Comparison of ENCODE assay signal across 16 cellular contexts in the genomic region with DNA sequence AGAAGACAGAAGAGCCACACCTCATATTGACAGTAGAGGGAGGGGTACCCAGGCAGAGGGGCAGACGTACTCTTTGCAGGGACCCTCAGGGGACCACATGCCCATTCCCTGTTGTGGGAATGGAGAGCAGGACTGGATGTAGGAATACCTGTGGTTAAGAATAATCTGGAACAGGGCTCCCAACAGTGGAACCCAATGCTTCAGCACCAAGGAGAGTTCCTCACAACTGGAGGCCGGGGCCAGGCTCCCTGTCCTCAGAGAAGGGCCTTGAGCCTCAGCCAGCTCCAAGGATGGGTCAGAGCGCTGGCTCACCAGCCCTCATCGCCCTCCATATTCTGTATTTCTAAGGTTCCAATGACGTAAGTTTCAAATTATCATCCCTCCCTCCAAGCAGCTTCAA. TPM values are rescaled to one million over a fixed set of nuclear protein-coding genes. Genes with fewer than 3 reads are reported as not detected.
DNase-seq lines count a peak whose midpoint lies in the region; ATAC-seq and TF ChIP-seq lines count a peak whose summit lies in the region.
"Had no signal": no experiment of that assay in that cellular context is flagged by ENCODE, and none has a peak within 500 bp of the region (broad histone marks: within the 10 kb centered on the region; RNA-seq: fewer than 3 reads in every experiment).

No MANE protein-coding gene starts in this region.

- RAD21 ChIA-PET in HCT116 (lab: Charles Lee; ENCODE audit: low non-redundant PET in 1 of 2, low total read pairs in 2 of 2, uncharacterized antibody in 2 of 2, unreplicated experiment in 2 of 2): no interaction called here

- TF ChIP-seq CTCF in A673 (conservative IDR thresholded peaks at IDR 0.05; ENCODE audit: low read depth, low read length) (no peak), HCT116 (IDR thresholded peaks at IDR 0.05 in 2 of 3, conservative IDR thresholded peaks at IDR 0.05 in 1 of 3; ENCODE audit: borderline replicate concordance in 1 of 3, insufficient read depth in 1 of 3, low read depth in 2 of 3, low read length in 2 of 3) (no peak), fibroblast of villous mesenchyme (IDR thresholded peaks at IDR 0.05; ENCODE audit: insufficient read depth, low read depth, low read length) (no peak), smooth muscle cell (IDR thresholded peaks at IDR 0.05; ENCODE audit: borderline replicate concordance, insufficient read depth, poor library complexity, severe bottlenecking) (no peak), sigmoid colon (IDR thresholded peaks at IDR 0.05) (no peak)

- H3K79me2 ChIP-seq in HCT116 (ENCODE audit: insufficient read depth, low read length) (no peaks in the 10 kb centered on the region), smooth muscle cell (ENCODE audit: low read depth) (no peaks in the 10 kb centered on the region)

- no peak overlapping the region for H2AFZ ChIP-seq in HCT116 (ENCODE audit: low read depth, low read length, poor library complexity, severe bottlenecking)
- H2AFZ ChIP-seq in smooth muscle cell (ENCODE audit: low read depth): no peak overlapping the region

- H4K20me1 ChIP-seq in HCT116 (ENCODE audit: insufficient read depth): no peaks in the 10 kb centered on the region
- no peaks in the 10 kb centered on the region for H4K20me1 ChIP-seq in smooth muscle cell (ENCODE audit: low read depth)

- intact Hi-C loops in A673 (cut with micrococcal nuclease; ENCODE audit: unreplicated experiment): no loop called here
- intact Hi-C loops in HCT116 (cut with micrococcal nuclease): no loop called here
- intact Hi-C loops in sigmoid colon (cut with DNase I): no loop called here

- 58% methylated on average over 5 of the region's 5 CpGs for WGBS in smooth muscle cell (ENCODE audit: low lambda C conversion rate)
- WGBS in sigmoid colon, 2 donors: 74 to 79% methylated on average over 5 of the region's 5 CpGs

- TF ChIP-seq EP300 in sigmoid colon (IDR thresholded peaks at IDR 0.05): no peak

- H3K4me3 ChIP-seq in A673 (ENCODE audit: low read depth, low read length, poor library complexity, severe bottlenecking) (no peak overlapping the region), HCT116 (replicated peaks in 1 of 2; ENCODE audit: low read depth in 1 of 2, low read length in 2 of 2) (no peak overlapping the region), fibroblast of villous mesenchyme (ENCODE audit: low read depth, low read length) (no peak overlapping the region), smooth muscle cell (no peak overlapping the region), sigmoid colon (no peak overlapping the region)
- H3K4me3 ChIP-seq: dorsolateral prefrontal cortex, pancreas had no signal

- POLR2A ChIA-PET in A673 (lab: Charles Lee; ENCODE audit: low non-redundant PET) (no interaction called here), HCT116 (lab: Charles Lee) (no interaction called here)

- H3K9ac ChIP-seq in HCT116 (ENCODE audit: low read length) (no peak overlapping the region), smooth muscle cell (ENCODE audit: low read depth) (no peak overlapping the region)

- H3K27me3 ChIP-seq in A673 (replicated peaks; ENCODE audit: insufficient read depth, low read depth, low read length, poor library complexity) (no peaks in the 10 kb centered on the region), HCT116 (ENCODE audit: insufficient read depth, low read length) (no peaks in the 10 kb centered on the region), smooth muscle cell (ENCODE audit: low read depth) (no peaks in the 10 kb centered on the region), sigmoid colon (no peaks in the 10 kb centered on the region)
- H3K27me3 ChIP-seq: dorsolateral prefrontal cortex, pancreas had no signal

- ATAC-seq in HCT116 (peak; percentile 47; the same call in 1 of the 2 replicates), SK-N-SH treated with all-trans-retinoic acid at 6 μM for 48 hours (peak; percentile 63; the same call in 2 of the 3 replicates), HG03095 (IDR thresholded peaks at IDR 0.05; ENCODE audit: unreplicated experiment) (no peak)
- ATAC-seq: stimulated activated memory B cell treated with anti-CD40 and anti-IgM and Interleukin-4, amounts not matched to agents 10 μg/mL and 1 μg/mL and 100 μg/mL, for 72 hours; T-helper 17 cell had no signal

- no peaks in the 10 kb centered on the region for H3K36me3 ChIP-seq in A673 (ENCODE audit: insufficient read depth, low read length, poor library complexity, severe bottlenecking)
- H3K36me3 ChIP-seq in HCT116 (ENCODE audit: control insufficient read depth in 1 of 2, insufficient read depth in 2 of 2, low read length in 2 of 2): no peaks in the 10 kb centered on the region
- H3K36me3 ChIP-seq in smooth muscle cell (ENCODE audit: low read depth): no peaks in the 10 kb centered on the region
- H3K36me3 ChIP-seq in sigmoid colon: no peaks in the 10 kb centered on the region
- H3K36me3 ChIP-seq: pancreas had no signal

- TF ChIP-seq RAD21 in HCT116 (IDR thresholded peaks at IDR 0.05; ENCODE audit: low read depth): no peak

- H3K4me1 ChIP-seq in A673 (ENCODE audit: insufficient read depth, low read length, poor library complexity, severe bottlenecking) (no peaks in the 10 kb centered on the region), HCT116 (ENCODE audit: control insufficient read depth in 1 of 2, insufficient read depth in 2 of 2, low read length in 2 of 2) (peaks cover 3% of the 10 kb centered on the region in 2 experiments; a peak in 2 of 4 replicates), smooth muscle cell (ENCODE audit: low read depth) (no peaks in the 10 kb centered on the region), sigmoid colon (peaks cover 0 to under 1% (median under 1%) of the 10 kb centered on the region in 4 donors)

- H3F3A ChIP-seq in smooth muscle cell (ENCODE audit: low read depth): no peaks in the 10 kb centered on the region

- H3K4me2 ChIP-seq in HCT116 (ENCODE audit: low read length): no peak overlapping the region
- no peak overlapping the region for H3K4me2 ChIP-seq in smooth muscle cell

- DNase-seq in A673 (ENCODE audit: low spot score) (peak; percentile 41), HCT116 (ENCODE audit: low read depth, low spot score) (no peak), fibroblast of villous mesenchyme (ENCODE audit: low read depth) (peak; percentile 36), smooth muscle cell (lab: John Stamatoyannopoulos, UW; ENCODE audit: unreplicated experiment) (no peak), sigmoid colon (no peak), middle frontal gyrus (ENCODE audit: extremely low spot score, low spot score) (no peak)
- DNase-seq: activated naive CD4-positive, alpha-beta T cell treated with anti-CD3 and anti-CD28 coated beads, Interleukin-2, amount 10 ng/mL, durations not matched to agents 7 days and 5 days; dorsolateral prefrontal cortex; mammary epithelial cell; NCI-H1930; pancreas; T-helper 17 cell had no signal

- CTCF ChIA-PET in A673 (lab: Charles Lee) (no interaction called here), HCT116 (lab: Charles Lee) (no interaction called here)

- TF ChIP-seq POLR2A in HCT116 (IDR thresholded peaks at IDR 0.05; ENCODE audit: borderline replicate concordance, extremely low read depth, insufficient read depth, insufficient read length): no peak
- no peak for TF ChIP-seq POLR2A in sigmoid colon (IDR thresholded peaks at IDR 0.05)

- H3K27ac ChIP-seq in A673 (ENCODE audit: low read depth, low read length, poor library complexity, severe bottlenecking) (no peak overlapping the region), HCT116 (ENCODE audit: low read depth, low read length) (no peak overlapping the region), smooth muscle cell (ENCODE audit: low read depth) (no peak overlapping the region), sigmoid colon (no peak overlapping the region)
- H3K27ac ChIP-seq: dorsolateral prefrontal cortex, pancreas had no signal

- H3K9me3 ChIP-seq in A673 (ENCODE audit: low read depth, low read length, poor library complexity, severe bottlenecking): no peaks in the 10 kb centered on the region
- H3K9me3 ChIP-seq in HCT116 (ENCODE audit: control insufficient read depth in 1 of 2, insufficient read depth in 1 of 2, low read depth in 1 of 2, low read length in 2 of 2): no peaks in the 10 kb centered on the region
- H3K9me3 ChIP-seq in smooth muscle cell (replicated peaks; ENCODE audit: low read depth): no peaks in the 10 kb centered on the region
- H3K9me3 ChIP-seq in sigmoid colon: no peaks in the 10 kb centered on the region
- H3K9me3 ChIP-seq: pancreas had no signal

- BruUV-seq in A673 (replicated peaks; lab: Mats Ljungman, UMichigan) (no TSS peak), HCT116 (replicated peaks; lab: Mats Ljungman, UMichigan) (no TSS peak)

- no peaks in the 10 kb centered on the region for H3K9me2 ChIP-seq in HCT116 (ENCODE audit: insufficient read depth)

TF ChIP-seq in HCT116, 20 proteins besides CTCF, POLR2A, EP300 and RAD21 (continues in another document):
- TF ChIP-seq ZFX (IDR thresholded peaks at IDR 0.05): no peak

TF ChIP-seq in SK-N-SH treated with all-trans-retinoic acid at 6 μM for 48 hours, 23 proteins besides CTCF, POLR2A, EP300 and RAD21 (continues in another document):
- TF ChIP-seq ZFP30 (CRISPR knock-in tag; IDR thresholded peaks at IDR 0.05) (no peak), PPARA (CRISPR knock-in tag; IDR thresholded peaks at IDR 0.05; ENCODE audit: borderline replicate concordance) (no peak), ZNF70 (CRISPR knock-in tag; IDR thresholded peaks at IDR 0.05) (no peak), ESRRG (CRISPR knock-in tag; IDR thresholded peaks at IDR 0.05) (no peak), GLIS3 (CRISPR knock-in tag; IDR thresholded peaks at IDR 0.05) (no peak), ARNTL (CRISPR knock-in tag; IDR thresholded peaks at IDR 0.05; ENCODE audit: borderline replicate concordance, low read depth) (no peak)
- TF ChIP-seq, protein P1, sequence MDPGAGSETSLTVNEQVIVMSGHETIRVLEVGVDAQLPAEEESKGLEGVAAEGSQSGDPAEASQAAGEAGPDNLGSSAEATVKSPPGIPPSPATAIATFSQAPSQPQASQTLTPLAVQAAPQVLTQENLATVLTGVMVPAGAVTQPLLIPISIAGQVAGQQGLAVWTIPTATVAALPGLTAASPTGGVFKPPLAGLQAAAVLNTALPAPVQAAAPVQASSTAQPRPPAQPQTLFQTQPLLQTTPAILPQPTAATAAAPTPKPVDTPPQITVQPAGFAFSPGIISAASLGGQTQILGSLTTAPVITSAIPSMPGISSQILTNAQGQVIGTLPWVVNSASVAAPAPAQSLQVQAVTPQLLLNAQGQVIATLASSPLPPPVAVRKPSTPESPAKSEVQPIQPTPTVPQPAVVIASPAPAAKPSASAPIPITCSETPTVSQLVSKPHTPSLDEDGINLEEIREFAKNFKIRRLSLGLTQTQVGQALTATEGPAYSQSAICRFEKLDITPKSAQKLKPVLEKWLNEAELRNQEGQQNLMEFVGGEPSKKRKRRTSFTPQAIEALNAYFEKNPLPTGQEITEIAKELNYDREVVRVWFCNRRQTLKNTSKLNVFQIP (CRISPR knock-in tag; IDR thresholded peaks at IDR 0.05; ENCODE audit: borderline replicate concordance, low read depth): no peak

RNA-seq across cellular contexts. Expression of a gene that starts 7.4 kb away (rescaled TPM):
- total RNA-seq in A673 (2021) (5.5 and 6.6 TPM in 2 replicates), HCT116 (2021; ENCODE audit: unreplicated experiment) (0.27 TPM), fibroblast of villous mesenchyme (7.4 and 11.7 TPM in 2 replicates), smooth muscle cell (0.67 and 0.81 TPM in 2 replicates), sigmoid colon (10 to 100 TPM in 1 of 4 donors, 1 to 10 TPM in 2, under 1 TPM in 1; 0.68 to 14.7 (median 3.5) TPM)
- 0.09 and 0.16 TPM in 2 replicates for polyA plus RNA-seq in HCT116 (2012)
- polyA plus RNA-seq in smooth muscle cell (0.38 and 0.76 TPM in 2 replicates), sigmoid colon (1 to 10 TPM in 1 of 3 donors, under 1 TPM in 1, not detected in 1; 0.32 to 1.8 TPM)
- total RNA-seq: B cell, T-helper 17 cell had no signal
- polyA plus RNA-seq: mammary epithelial cell had no signal

Comparison
In these comparisons a context has a peak if more than half of its experiments do, and no peak if none do; other contexts are left out.
1. DNase-seq: peak in A673 (single experiment) and fibroblast of villous mesenchyme (single experiment); none in HCT116 (single experiment), smooth muscle cell (single experiment), sigmoid colon (single experiment) and middle frontal gyrus (single experiment).